27 cellular contexts compared by ENCODE assay signal in genomic region chr12:4245446-4245845, GRCh38. TPM values are rescaled to one million over a fixed set of nuclear protein-coding genes. Genes with fewer than 3 reads are reported as not detected.
DNase-seq lines count a peak whose midpoint lies in the region; ATAC-seq and TF ChIP-seq lines count a peak whose summit lies in the region.
"Had no signal": no experiment of that assay in that cellular context is flagged by ENCODE, and none has a peak within 500 bp of the region (broad histone marks: within the 10 kb centered on the region; RNA-seq: fewer than 3 reads in every experiment).

No MANE protein-coding gene starts in this region.

- peaks cover 0 to 19% (median 16%) of the 10 kb centered on the region in 5 donors for H3K27me3 Mint-ChIP-seq in naive thymus-derived CD8-positive, alpha-beta T cell

- H3K27ac ChIP-seq in OCI-LY3 (ENCODE audit: low read length), result peak overlapping the region; percentile 98
- no peak overlapping the region for H3K27ac ChIP-seq in prostate gland
- H3K27ac ChIP-seq: 22Rv1, SK-N-MC had no signal

- peaks cover 0 to 4% (median 0%) of the 10 kb centered on the region in 9 donors for H3K9me3 Mint-ChIP-seq in naive thymus-derived CD8-positive, alpha-beta T cell

- peaks cover 0 to 16% (median 4%) of the 10 kb centered on the region in 4 donors for H3K4me1 Mint-ChIP-seq in naive thymus-derived CD8-positive, alpha-beta T cell

- H3K9ac ChIP-seq in OCI-LY3 (ENCODE audit: low read length), result peak overlapping the region; percentile 78

- no peak overlapping the region for H3K27ac Mint-ChIP-seq in naive thymus-derived CD8-positive, alpha-beta T cell

- H3K4me1 ChIP-seq in OCI-LY3 (ENCODE audit: low read length), result peaks cover 74% of the 10 kb centered on the region
- H3K4me1 ChIP-seq in prostate gland (replicated peaks), result no peaks in the 10 kb centered on the region

- H4K20me1 ChIP-seq in OCI-LY3 (ENCODE audit: insufficient read depth, low read length), result no peaks in the 10 kb centered on the region

- TF ChIP-seq CTCF in OCI-LY3 (IDR thresholded peaks at IDR 0.05; ENCODE audit: low read depth, low read length) (no peak), prostate gland (IDR thresholded peaks at IDR 0.05) (no peak)

- TF ChIP-seq POLR2A in prostate gland (IDR thresholded peaks at IDR 0.05), result no peak

- peak; percentile 52 for DNase-seq in NCI-H82 (lab: John Stamatoyannopoulos, UW)
- no peak for DNase-seq in NCI-H82 treated with DMSO at 0.1 percent for 48 hours (lab: John Stamatoyannopoulos, UW; ENCODE audit: unreplicated experiment)
- peak; percentile 24 for DNase-seq in islet precursor cell
- no peak for DNase-seq in prostate gland (ENCODE audit: low spot score)
- no peak for DNase-seq in naive thymus-derived CD8-positive, alpha-beta T cell
- DNase-seq: Calu3, DND-41, HCEC 1CT, Karpas-422, NCI-H1105 treated with DMSO at 0.1 percent for 48 hours, NCI-H146, NCI-H1930, NCI-H2107, NCI-H446, NCI-H524 treated with DMSO at 0.1 percent for 48 hours, NCI-H774, SHP77 treated with DMSO at 0.1 percent for 48 hours, SW 1271 had no signal

- ATAC-seq in naive thymus-derived CD8-positive, alpha-beta T cell, result no peak
- ATAC-seq in GM21360 (IDR thresholded peaks at IDR 0.05; ENCODE audit: unreplicated experiment), result no peak
- no peak for ATAC-seq in GM21528 (IDR thresholded peaks at IDR 0.05; ENCODE audit: low FRiP score, unreplicated experiment)
- ATAC-seq: Panc1 had no signal

- H3K9me3 ChIP-seq in OCI-LY3 (ENCODE audit: insufficient read depth, low read length) (no peaks in the 10 kb centered on the region), prostate gland (no peaks in the 10 kb centered on the region)

- peak overlapping the region; percentile 41 for H3K4me3 ChIP-seq in OCI-LY3 (ENCODE audit: low read length)
- H3K4me3 ChIP-seq in prostate gland, result no peak overlapping the region
- H3K4me3 ChIP-seq: SK-N-MC had no signal

- H3K36me3 Mint-ChIP-seq in naive thymus-derived CD8-positive, alpha-beta T cell, result peaks cover 0 to 9% (median 0%) of the 10 kb centered on the region in 3 donors

- H3K27me3 ChIP-seq in OCI-LY3 (ENCODE audit: low read depth, low read length), result no peaks in the 10 kb centered on the region
- H3K27me3 ChIP-seq in prostate gland (replicated peaks; ENCODE audit: insufficient read depth), result no peaks in the 10 kb centered on the region

- no peaks in the 10 kb centered on the region for H3K79me2 ChIP-seq in OCI-LY3 (ENCODE audit: low read length)

- no peaks in the 10 kb centered on the region for H3K36me3 ChIP-seq in OCI-LY3 (replicated peaks; ENCODE audit: low read depth, low read length)
- no peaks in the 10 kb centered on the region for H3K36me3 ChIP-seq in prostate gland

- intact Hi-C loops in prostate gland (cut with DNase I), result no loop called here

- peak overlapping the region; percentile 68 for H3K4me2 ChIP-seq in OCI-LY3 (ENCODE audit: low read length)

- POLR2A ChIA-PET in naive thymus-derived CD8-positive, alpha-beta T cell (lab: Charles Lee), result no interaction called here

- WGBS in prostate gland, result 88% methylated on average over 4 of the region's 4 CpGs

- H3K4me3 Mint-ChIP-seq in naive thymus-derived CD8-positive, alpha-beta T cell, result no peak overlapping the region
- H3K4me3 Mint-ChIP-seq: B cell had no signal

- peak overlapping the region; percentile 43 for H2AFZ ChIP-seq in OCI-LY3 (ENCODE audit: low read depth, low read length)

RNA-seq across cellular contexts. Expression of gene CCND2, which starts 28.1 kb away (rescaled TPM):
- total RNA-seq in prostate gland, result 10 to 100 TPM; 31.6 to 46.1 TPM
- total RNA-seq in naive thymus-derived CD8-positive, alpha-beta T cell, result 10 to 100 TPM; 89.3 to 93.3 TPM
- polyA plus RNA-seq in naive thymus-derived CD8-positive, alpha-beta T cell, result 10 to 100 TPM; 69.3 to 94.1 (median 84.9) TPM
- total RNA-seq: M059J, OCI-LY7 had no signal

Comparison
In these comparisons a context has a peak if more than half of its experiments do, and no peak if none do; other contexts are left out.
1. DNase-seq: peak in NCI-H82 (single experiment) and islet precursor cell (single experiment); none in NCI-H82 treated with DMSO at 0.1 percent for 48 hours (single experiment), prostate gland (single experiment) and naive thymus-derived CD8-positive, alpha-beta T cell (0 of 10).